5 cellular contexts compared by ENCODE assay signal in genomic region chr10:122096181-122096580, GRCh38.
DNase-seq lines count a peak whose midpoint lies in the region; ATAC-seq and TF ChIP-seq lines count a peak whose summit lies in the region.
"Not testable (repeated sequence)": the region's sequence is repeated elsewhere in the genome, so short reads cannot be mapped to it uniquely, and the experiment has no call there.

No MANE protein-coding gene starts in this region.

- intact Hi-C loops in Panc1 (cut with micrococcal nuclease; ENCODE audit: unreplicated experiment); sigmoid colon (cut with DNase I); tibial artery (cut with DNase I; ENCODE audit: low total_unique reads): not testable (repeated sequence)

- not testable (repeated sequence) for H3K27me3 Mint-ChIP-seq in neural progenitor cell (ENCODE audit: insufficient read depth, low read depth)

- not testable (repeated sequence) for TF ChIP-seq POLR2A in sigmoid colon (IDR thresholded peaks at IDR 0.05)

- TF ChIP-seq CTCF in Panc1 (IDR thresholded peaks at IDR 0.05); WERI-Rb-1 (IDR thresholded peaks at IDR 0.05; ENCODE audit: low read depth, low read length); neural progenitor cell (IDR thresholded peaks at IDR 0.05); sigmoid colon (IDR thresholded peaks at IDR 0.05); tibial artery (IDR thresholded peaks at IDR 0.05): not testable (repeated sequence)

- in situ Hi-C loops in Panc1 (cut with HindIII; ENCODE audit: low pct_unique_long_range_greater_than_20kb, low sequenced_read_pairs), result not testable (repeated sequence)

- not testable (repeated sequence) for BruUV-seq in Panc1 (replicated peaks; lab: Mats Ljungman, UMichigan)

- H3K36me3 ChIP-seq in Panc1 (ENCODE audit: control insufficient read depth, insufficient read depth, low read length); WERI-Rb-1; neural progenitor cell; sigmoid colon; tibial artery: not testable (repeated sequence)

- H3K4me3 ChIP-seq in Panc1 (ENCODE audit: low read depth in 2 of 2, low read length in 2 of 2); WERI-Rb-1 (ENCODE audit: low read depth, low read length); neural progenitor cell; sigmoid colon; tibial artery: not testable (repeated sequence)

- not testable (repeated sequence) for H2AFZ ChIP-seq in neural progenitor cell (replicated peaks)

- CTCF ChIA-PET in Panc1 (lab: Charles Lee), result interaction anchor here (0.7 kb wide), 1 partner anchor 1527 kb away, joined by 11 read pairs; no protein-coding TSS in a partner anchor

- H3K4me1 ChIP-seq in Panc1 (ENCODE audit: control insufficient read depth, insufficient read depth, low read length) (peaks cover 32% of the 10 kb centered on the region), neural progenitor cell (peaks cover 10% of the 10 kb centered on the region), sigmoid colon (peaks cover 0 to 31% (median 17%) of the 10 kb centered on the region in 4 donors), tibial artery (peaks cover 0 to 51% (median 36%) of the 10 kb centered on the region in 4 donors)

- not testable (repeated sequence) for DNase-seq in Panc1 (ENCODE audit: low read depth, low spot score); neural progenitor cell (ENCODE audit: low spot score); sigmoid colon; tibial artery
- peak; percentile 35 for DNase-seq in WERI-Rb-1

- POLR2A ChIA-PET in Panc1 (lab: Charles Lee), result not testable (repeated sequence)

- not testable (repeated sequence) for ATAC-seq in Panc1

- not testable (repeated sequence) for H3K79me2 ChIP-seq in neural progenitor cell (ENCODE audit: low read depth)

- not testable (repeated sequence) for H3K9ac ChIP-seq in neural progenitor cell

- H3K9me3 Mint-ChIP-seq in neural progenitor cell, result not testable (repeated sequence)

- not testable (repeated sequence) for H3K4me2 ChIP-seq in neural progenitor cell

- H3K9me3 ChIP-seq in Panc1 (ENCODE audit: control insufficient read depth, insufficient read depth, low read depth, low read length); WERI-Rb-1 (ENCODE audit: severe bottlenecking); neural progenitor cell (ENCODE audit: low read depth); sigmoid colon; tibial artery: not testable (repeated sequence)

- H3K4me3 Mint-ChIP-seq in neural progenitor cell, result not testable (repeated sequence)

- not testable (repeated sequence) for H3K36me3 Mint-ChIP-seq in neural progenitor cell

- not testable (repeated sequence) for TF ChIP-seq EP300 in sigmoid colon (IDR thresholded peaks at IDR 0.05)

- H4K20me1 ChIP-seq in neural progenitor cell (ENCODE audit: low read depth), result not testable (repeated sequence)

- 68 to 76% methylated on average over 11 of the region's 11 CpGs for WGBS in sigmoid colon, 2 donors

- not testable (repeated sequence) for H3K27me3 ChIP-seq in Panc1 (ENCODE audit: control insufficient read depth, insufficient read depth, low read length); WERI-Rb-1 (ENCODE audit: insufficient read depth, low read depth, severe bottlenecking); neural progenitor cell; sigmoid colon; tibial artery

- peak overlapping the region; percentile 46 for H3K27ac Mint-ChIP-seq in neural progenitor cell

- H3K27ac ChIP-seq in Panc1 (ENCODE audit: low read length), result peak overlapping the region; percentile 64
- not testable (repeated sequence) for H3K27ac ChIP-seq in WERI-Rb-1, neural progenitor cell
- peak overlapping the region in 3 of 4 donors; percentile 48 to 76 (median 72) for H3K27ac ChIP-seq in sigmoid colon
- H3K27ac ChIP-seq in tibial artery, result peak overlapping the region; percentile 75 to 82

- not testable (repeated sequence) for H3K4me1 Mint-ChIP-seq in neural progenitor cell

- not testable (repeated sequence) for H3F3A ChIP-seq in neural progenitor cell (ENCODE audit: low read depth)
